19 cellular contexts compared by ENCODE assay signal in the genomic region with DNA sequence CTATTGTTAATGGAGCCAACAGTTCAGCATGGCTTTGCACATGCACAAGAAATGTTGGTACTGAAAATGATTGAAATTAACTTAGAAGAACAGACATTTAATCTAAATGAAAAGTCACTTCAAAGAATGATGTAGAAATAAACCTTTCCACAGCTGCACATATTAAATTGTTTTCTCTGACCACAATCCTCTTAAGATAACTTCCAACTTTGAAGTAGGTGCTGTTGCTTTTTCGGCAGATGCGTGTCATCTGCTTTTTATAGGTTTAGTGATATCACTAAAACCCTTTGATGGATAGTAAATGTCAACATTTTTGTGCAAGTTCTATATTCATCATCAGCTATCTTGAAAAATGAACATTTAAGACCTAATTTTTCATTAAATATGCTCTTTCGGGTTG. TPM values are rescaled to one million over a fixed set of nuclear protein-coding genes. Genes with fewer than 3 reads are reported as not detected.
DNase-seq lines count a peak whose midpoint lies in the region; ATAC-seq and TF ChIP-seq lines count a peak whose summit lies in the region.
"Had no signal": no experiment of that assay in that cellular context is flagged by ENCODE, and none has a peak within 500 bp of the region (broad histone marks: within the 10 kb centered on the region; RNA-seq: fewer than 3 reads in every experiment).

No MANE protein-coding gene starts in this region.

- no peaks in the 10 kb centered on the region for H3K9me3 ChIP-seq in BLaER1
- H3K9me3 ChIP-seq in smooth muscle cell (replicated peaks; ENCODE audit: low read depth) = no peaks in the 10 kb centered on the region
- no peaks in the 10 kb centered on the region for H3K9me3 ChIP-seq in suprapubic skin
- H3K9me3 ChIP-seq: A549, HAP-1 had no signal

- H3K4me2 ChIP-seq in BLaER1 = peak overlapping the region; percentile 39
- H3K4me2 ChIP-seq in smooth muscle cell = peak overlapping the region; percentile 44
- H3K4me2 ChIP-seq: A549 had no signal

- no peak overlapping the region for H3K4me3 ChIP-seq in BLaER1
- H3K4me3 ChIP-seq in Jurkat, Clone E6-1 (ENCODE audit: low read length) = no peak overlapping the region
- no peak overlapping the region for H3K4me3 ChIP-seq in fibroblast of villous mesenchyme (ENCODE audit: low read depth, low read length)
- no peak overlapping the region for H3K4me3 ChIP-seq in smooth muscle cell
- H3K4me3 ChIP-seq in suprapubic skin = no peak overlapping the region
- H3K4me3 ChIP-seq: A549, GM12878, GM23248, HAP-1, K562 had no signal

- TF ChIP-seq POLR2A in suprapubic skin (IDR thresholded peaks at IDR 0.05) = no peak

- TF ChIP-seq CTCF in fibroblast of villous mesenchyme (IDR thresholded peaks at IDR 0.05; ENCODE audit: insufficient read depth, low read depth, low read length) (no peak), smooth muscle cell (IDR thresholded peaks at IDR 0.05; ENCODE audit: borderline replicate concordance, insufficient read depth, poor library complexity, severe bottlenecking) (no peak), suprapubic skin (IDR thresholded peaks at IDR 0.05) (no peak)

- no peak for ATAC-seq in GM19328 (IDR thresholded peaks at IDR 0.05; ENCODE audit: unreplicated experiment)
- ATAC-seq: A549; CD8-positive, alpha-beta T cell; GM12878; K562 had no signal

- no peak for TF ChIP-seq EP300 in suprapubic skin (IDR thresholded peaks at IDR 0.05)

- DNase-seq in Jurkat, Clone E6-1 (ENCODE audit: low read depth, low spot score) = peak; percentile 24
- peak; percentile 14 for DNase-seq in fibroblast of villous mesenchyme (ENCODE audit: low read depth)
- no peak for DNase-seq in smooth muscle cell (lab: John Stamatoyannopoulos, UW; ENCODE audit: unreplicated experiment)
- DNase-seq in activated naive CD4-positive, alpha-beta T cell treated with Interleukin-2 at 50 U/mL for 16 hours = no peak
- no peak for DNase-seq in suprapubic skin (ENCODE audit: low spot score in 2 of 2)
- DNase-seq: AML-193; Calu3; CD8-positive, alpha-beta T cell; DMS79 treated with DMSO at 0.1 percent for 48 hours; EL; GM23248 had no signal

- H4K20me1 ChIP-seq in BLaER1 (no peaks in the 10 kb centered on the region), smooth muscle cell (ENCODE audit: low read depth) (no peaks in the 10 kb centered on the region)

- no peak overlapping the region for H2AFZ ChIP-seq in smooth muscle cell (ENCODE audit: low read depth)
- H2AFZ ChIP-seq: GM23248 had no signal

- no peaks in the 10 kb centered on the region for H3K36me3 ChIP-seq in BLaER1
- no peaks in the 10 kb centered on the region for H3K36me3 ChIP-seq in smooth muscle cell (ENCODE audit: low read depth)
- no peaks in the 10 kb centered on the region for H3K36me3 ChIP-seq in suprapubic skin
- H3K36me3 ChIP-seq: HAP-1 had no signal

- H3K27me3 ChIP-seq in BLaER1 = no peaks in the 10 kb centered on the region
- peaks cover 3% of the 10 kb centered on the region for H3K27me3 ChIP-seq in smooth muscle cell (ENCODE audit: low read depth)
- H3K27me3 ChIP-seq in suprapubic skin = no peaks in the 10 kb centered on the region

- H3K4me1 ChIP-seq in BLaER1 = peaks cover 18% of the 10 kb centered on the region
- H3K4me1 ChIP-seq in smooth muscle cell (ENCODE audit: low read depth) = peaks cover 6% of the 10 kb centered on the region
- H3K4me1 ChIP-seq in suprapubic skin = no peaks in the 10 kb centered on the region
- H3K4me1 ChIP-seq: A549, HAP-1 had no signal

- H3K27ac ChIP-seq in BLaER1 (no peak overlapping the region), smooth muscle cell (ENCODE audit: low read depth) (no peak overlapping the region), suprapubic skin (no peak overlapping the region)
- H3K27ac ChIP-seq: 22Rv1, A549, GM23248, HL-60 had no signal

- no peaks in the 10 kb centered on the region for H3F3A ChIP-seq in smooth muscle cell (ENCODE audit: low read depth)

- 34% methylated on average over 3 of the region's 3 CpGs for WGBS in smooth muscle cell (ENCODE audit: low lambda C conversion rate)
- 84% methylated on average over 3 of the region's 3 CpGs for WGBS in suprapubic skin

- H3K79me2 ChIP-seq in smooth muscle cell (ENCODE audit: low read depth) = no peaks in the 10 kb centered on the region

- H3K9ac ChIP-seq in BLaER1 (no peak overlapping the region), smooth muscle cell (ENCODE audit: low read depth) (no peak overlapping the region)
- H3K9ac ChIP-seq: GM23248 had no signal

RNA-seq across cellular contexts. Expression of gene SLC1A3, which starts 25.3 kb away (rescaled TPM):
- polyA plus RNA-seq in Jurkat, Clone E6-1 (2012; ENCODE audit: insufficient read depth, insufficient read length) = not detected
- total RNA-seq in fibroblast of villous mesenchyme = 1.3 and 4.8 TPM in 2 replicates
- total RNA-seq in smooth muscle cell = 6.8 and 7.2 TPM in 2 replicates
- polyA plus RNA-seq in smooth muscle cell = 2.1 and 3.1 TPM in 2 replicates
- 10 to 100 TPM; 19.8 to 34.2 (median 25.3) TPM for total RNA-seq in suprapubic skin
- total RNA-seq: CD8-positive, alpha-beta T cell had no signal
- polyA plus RNA-seq: A549, K562 had no signal

Comparison
In these comparisons a context has a peak if more than half of its experiments do, and no peak if none do; other contexts are left out.
1. DNase-seq: peak in Jurkat, Clone E6-1 (single experiment) and fibroblast of villous mesenchyme (single experiment); none in smooth muscle cell (single experiment), activated naive CD4-positive, alpha-beta T cell treated with Interleukin-2 at 50 U/mL for 16 hours (single experiment) and suprapubic skin (0 of 2).